17 cellular contexts compared by ENCODE assay signal in the genomic region with DNA sequence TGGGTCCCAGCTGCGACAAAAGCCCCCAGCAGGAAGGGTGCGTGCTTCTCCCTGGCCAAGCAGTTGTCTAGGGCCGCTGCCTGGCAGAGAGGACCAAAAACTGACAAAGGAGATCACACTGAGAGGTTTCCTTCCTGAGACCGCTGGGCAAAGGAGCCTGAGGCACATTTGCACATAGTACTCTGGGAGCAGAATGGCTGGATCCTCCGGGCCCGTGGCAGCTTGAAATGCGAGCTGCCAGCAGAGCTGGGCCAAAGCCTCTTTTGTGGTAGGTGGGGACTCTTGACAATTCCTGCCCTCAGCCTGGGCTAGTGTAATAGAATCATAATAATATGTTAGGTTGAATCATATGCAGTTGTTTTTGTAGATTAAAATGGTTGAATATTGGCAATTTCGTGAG. TPM values are rescaled to one million over a fixed set of nuclear protein-coding genes. Genes with fewer than 3 reads are reported as not detected.
A peak's percentile ranks its signal among the peaks of the same experiment; 100 is the strongest.
DNase-seq lines count a peak whose midpoint lies in the region; ATAC-seq and TF ChIP-seq lines count a peak whose summit lies in the region.
"Had no signal": no experiment of that assay in that cellular context is flagged by ENCODE, and none has a peak within 500 bp of the region (broad histone marks: within the 10 kb centered on the region; RNA-seq: fewer than 3 reads in every experiment).

No MANE protein-coding gene starts in this region.

- H2AFZ ChIP-seq in PC-9, result no peak overlapping the region
- peak overlapping the region; percentile 25 for H2AFZ ChIP-seq in trophoblast cell (ENCODE audit: insufficient read depth, low read length, poor library complexity)

- H3K14ac ChIP-seq in trophoblast cell (ENCODE audit: low read length), result no peak overlapping the region

- H3K4me3 ChIP-seq in PC-9 (no peak overlapping the region), cardiac muscle cell (no peak overlapping the region), trophoblast cell (ENCODE audit: low read depth, low read length) (no peak overlapping the region), Peyer's patch (no peak overlapping the region)

- CTCF ChIA-PET in activated CD8-positive, alpha-beta memory T cell treated with anti-CD3 and anti-CD28 coated beads, Interleukin-2, amount 10 ng/mL, durations not matched to agents 7 days and 5 days (lab: Charles Lee), result interaction anchor here (0.5 to 2.0 kb wide), 4 partner anchors 10 to 566 kb away, joined by 3 to 5 read pairs (median 3); no protein-coding TSS in a partner anchor
- CTCF ChIA-PET in PC-9 (lab: Charles Lee), result interaction anchor here (1.9 kb wide), 1 partner anchor 17 kb away, joined by 3 read pairs; no protein-coding TSS in a partner anchor

- H3K9ac ChIP-seq in trophoblast cell (ENCODE audit: low read length), result no peak overlapping the region
- H3K9ac ChIP-seq: SK-N-SH had no signal

- peaks cover 20% of the 10 kb centered on the region for H3K4me1 ChIP-seq in PC-9 (replicated peaks; ENCODE audit: insufficient read depth)
- peaks cover 8% of the 10 kb centered on the region for H3K4me1 ChIP-seq in cardiac muscle cell (ENCODE audit: low read depth)
- H3K4me1 ChIP-seq in trophoblast cell (ENCODE audit: control insufficient read depth in 1 of 2, insufficient read depth in 2 of 2, low read length in 2 of 2), result peaks cover 7 to 20% of the 10 kb centered on the region in 2 experiments
- peaks cover 0 to 19% (median 3%) of the 10 kb centered on the region in 4 donors for H3K4me1 ChIP-seq in Peyer's patch

- H2BK5ac ChIP-seq in trophoblast cell (ENCODE audit: low read depth, low read length, poor library complexity), result no peak overlapping the region

- H3K9me3 Mint-ChIP-seq in activated CD8-positive, alpha-beta memory T cell treated with anti-CD3 and anti-CD28 coated beads, Interleukin-2, amount 10 ng/mL, durations not matched to agents 7 days and 5 days (ENCODE audit: low read depth), result no peaks in the 10 kb centered on the region
- H3K9me3 Mint-ChIP-seq: activated naive CD8-positive, alpha-beta T cell treated with anti-CD3 and anti-CD28 coated beads for 36 hours; CD14-positive monocyte had no signal

- H3K79me1 ChIP-seq in trophoblast cell (ENCODE audit: low read length), result peaks cover 2% of the 10 kb centered on the region

- H3K4me1 Mint-ChIP-seq in activated CD8-positive, alpha-beta memory T cell treated with anti-CD3 and anti-CD28 coated beads, Interleukin-2, amount 10 ng/mL, durations not matched to agents 7 days and 5 days, result peaks cover 18% of the 10 kb centered on the region
- H3K4me1 Mint-ChIP-seq: CD14-positive monocyte had no signal

- H3K9me3 ChIP-seq in PC-9 (ENCODE audit: insufficient read depth, low read depth) (no peaks in the 10 kb centered on the region), cardiac muscle cell (ENCODE audit: low read depth) (no peaks in the 10 kb centered on the region), trophoblast cell (ENCODE audit: insufficient read depth, low read depth, low read length) (no peaks in the 10 kb centered on the region), Peyer's patch (no peaks in the 10 kb centered on the region)
- H3K9me3 ChIP-seq: SK-N-SH had no signal

- intact Hi-C loops in PC-9 (cut with micrococcal nuclease; ENCODE audit: unreplicated experiment), result no loop called here

- no peak overlapping the region for H3K4me3 Mint-ChIP-seq in activated CD8-positive, alpha-beta memory T cell treated with anti-CD3 and anti-CD28 coated beads, Interleukin-2, amount 10 ng/mL, durations not matched to agents 7 days and 5 days
- H3K4me3 Mint-ChIP-seq: activated naive CD8-positive, alpha-beta T cell treated with anti-CD3 and anti-CD28 coated beads for 36 hours; CD14-positive monocyte had no signal

- no peaks in the 10 kb centered on the region for H3K9me2 ChIP-seq in PC-9 (ENCODE audit: insufficient read depth)
- H3K9me2 ChIP-seq: SK-N-SH had no signal

- no peak overlapping the region for H3K4ac ChIP-seq in trophoblast cell (ENCODE audit: low read depth, low read length)

- peaks cover 17% of the 10 kb centered on the region; the same call in 1 of the 2 replicates for H3F3A ChIP-seq in PC-9 (ENCODE audit: insufficient read depth, low read depth)

- peak overlapping the region; percentile 51 for H4K91ac ChIP-seq in trophoblast cell (ENCODE audit: low read depth, low read length)

- H3K79me2 ChIP-seq in PC-9 (ENCODE audit: low read depth), result no peaks in the 10 kb centered on the region
- no peaks in the 10 kb centered on the region for H3K79me2 ChIP-seq in trophoblast cell (ENCODE audit: control insufficient read depth, insufficient read depth, low read length, poor library complexity)

- no peak overlapping the region for H3K18ac ChIP-seq in trophoblast cell (ENCODE audit: low read length)

- H4K12ac ChIP-seq in trophoblast cell (ENCODE audit: low read depth, low read length), result peak overlapping the region; percentile 64

- no peak overlapping the region for H3K4me2 ChIP-seq in PC-9
- no peak overlapping the region for H3K4me2 ChIP-seq in trophoblast cell (ENCODE audit: low read length)
- H3K4me2 ChIP-seq: SK-N-SH had no signal

- peaks cover 7% of the 10 kb centered on the region for H3K36me3 Mint-ChIP-seq in activated CD8-positive, alpha-beta memory T cell treated with anti-CD3 and anti-CD28 coated beads, Interleukin-2, amount 10 ng/mL, durations not matched to agents 7 days and 5 days
- H3K36me3 Mint-ChIP-seq: activated naive CD8-positive, alpha-beta T cell treated with anti-CD3 and anti-CD28 coated beads for 36 hours had no signal

- no peak overlapping the region for H3K23ac ChIP-seq in trophoblast cell (ENCODE audit: low read length)

- H3K36me3 ChIP-seq in PC-9 (ENCODE audit: low read depth) (peaks cover 21% of the 10 kb centered on the region; the same call in 1 of the 2 replicates), cardiac muscle cell (peaks cover 30% of the 10 kb centered on the region), trophoblast cell (ENCODE audit: control insufficient read depth in 1 of 2, insufficient read depth in 2 of 2, low read length in 2 of 2) (peaks cover 18 to 30% of the 10 kb centered on the region in 2 experiments), Peyer's patch (peaks cover 0 to 66% (median 0%) of the 10 kb centered on the region in 3 donors)

- no peak overlapping the region for H3K27ac Mint-ChIP-seq in activated CD8-positive, alpha-beta memory T cell treated with anti-CD3 and anti-CD28 coated beads, Interleukin-2, amount 10 ng/mL, durations not matched to agents 7 days and 5 days
- H3K27ac Mint-ChIP-seq: activated naive CD8-positive, alpha-beta T cell treated with anti-CD3 and anti-CD28 coated beads for 36 hours; CD14-positive monocyte had no signal

- WGBS in trophoblast cell (ENCODE audit: extremely low coverage, insufficient coverage, insufficient read length), result no CpG with 5 or more reads among the region's 8 CpGs

- no peak overlapping the region for H2AK5ac ChIP-seq in trophoblast cell (ENCODE audit: low read length)

- no peaks in the 10 kb centered on the region for H3K27me3 Mint-ChIP-seq in activated CD8-positive, alpha-beta memory T cell treated with anti-CD3 and anti-CD28 coated beads, Interleukin-2, amount 10 ng/mL, durations not matched to agents 7 days and 5 days
- H3K27me3 Mint-ChIP-seq: activated naive CD8-positive, alpha-beta T cell treated with anti-CD3 and anti-CD28 coated beads for 36 hours had no signal

- no peaks in the 10 kb centered on the region for H4K20me1 ChIP-seq in PC-9 (ENCODE audit: insufficient read depth)

- TF ChIP-seq CTCF in PC-9 (conservative IDR thresholded peaks at IDR 0.05), result no peak
- no peak for TF ChIP-seq CTCF in cardiac muscle cell (IDR thresholded peaks at IDR 0.05; ENCODE audit: low read depth, low read length)
- TF ChIP-seq CTCF in Peyer's patch (IDR thresholded peaks at IDR 0.05), result no peak

- DNase-seq in activated CD8-positive, alpha-beta memory T cell treated with anti-CD3 and anti-CD28 coated beads for 24 hours, result peak; percentile 32
- no peak for DNase-seq in activated CD8-positive, alpha-beta memory T cell treated with anti-CD3 and anti-CD28 coated beads, Interleukin-2, amount 10 ng/mL, durations not matched to agents 7 days and 5 days
- DNase-seq in PC-9 (no peak), cardiac muscle cell (ENCODE audit: low read depth in 1 of 2, low spot score in 1 of 2) (peak in 1 of 2 donors; percentile 43), trophoblast cell (no peak), Peyer's patch (no peak)
- no peak for DNase-seq in activated CD4-positive, alpha-beta T cell treated with anti-CD3 and anti-CD28 coated beads, Interleukin-2, amount 50 U/mL, for 4 hours
- DNase-seq: ACHN; activated CD4-positive, CD25-positive, alpha-beta regulatory T cell treated with anti-CD3 and anti-CD28 coated beads, Interleukin-2, amount 50 U/mL, for 72 hours; activated naive CD8-positive, alpha-beta T cell treated with anti-CD3 and anti-CD28 coated beads for 36 hours; brain microvascular endothelial cell; NCI-H1417 treated with DMSO at 0.1 percent for 48 hours; SK-N-SH; stimulated activated CD4-positive, alpha-beta T cell treated with anti-CD3 and anti-CD28 coated beads, Interleukin-12 subunit alpha, Interleukin-12 subunit beta, amount 100 ng/mL, for 4 hours; substantia nigra had no signal

- no peak for ATAC-seq in activated CD8-positive, alpha-beta memory T cell treated with anti-CD3 and anti-CD28 coated beads, Interleukin-2, amount 10 ng/mL, durations not matched to agents 7 days and 5 days
- no peak for ATAC-seq in HG03025 (IDR thresholded peaks at IDR 0.05; ENCODE audit: low FRiP score, unreplicated experiment)

- H3K27ac ChIP-seq in PC-9 (peak overlapping the region; percentile 56; the same call in 1 of the 2 replicates), cardiac muscle cell (peak overlapping the region; percentile 79), trophoblast cell (ENCODE audit: low read depth, low read length) (peak overlapping the region; percentile 55), Peyer's patch (no peak overlapping the region)
- H3K27ac ChIP-seq: brain microvascular endothelial cell had no signal

- H3K27me3 ChIP-seq in PC-9 (ENCODE audit: insufficient read depth, low read depth), result no peaks in the 10 kb centered on the region
- no peaks in the 10 kb centered on the region for H3K27me3 ChIP-seq in cardiac muscle cell
- no peaks in the 10 kb centered on the region for H3K27me3 ChIP-seq in trophoblast cell (ENCODE audit: insufficient read depth, low read length)
- no peaks in the 10 kb centered on the region for H3K27me3 ChIP-seq in Peyer's patch
- H3K27me3 ChIP-seq: brain microvascular endothelial cell had no signal

- peak overlapping the region; percentile 61 for H2BK120ac ChIP-seq in trophoblast cell (ENCODE audit: insufficient read depth, low read length, poor library complexity)

- TF ChIP-seq POLR2A in Peyer's patch (IDR thresholded peaks at IDR 0.05), result no peak

- no TSS peak for BruUV-seq in PC-9 (replicated peaks; lab: Mats Ljungman, UMichigan)

- peak overlapping the region; percentile 65 for H2BK12ac ChIP-seq in trophoblast cell (ENCODE audit: low read length)

- peak overlapping the region; percentile 59 for H4K8ac ChIP-seq in trophoblast cell (ENCODE audit: low read depth, low read length)

- POLR2A ChIA-PET in PC-9 (lab: Charles Lee; ENCODE audit: unreplicated experiment), result no interaction called here

RNA-seq across cellular contexts. Expression of a gene that starts 33.1 kb away (rescaled TPM):
- total RNA-seq in activated CD8-positive, alpha-beta memory T cell treated with anti-CD3 and anti-CD28 coated beads, Interleukin-2, amount 10 ng/mL, durations not matched to agents 7 days and 5 days, result 10 to 100 TPM; 28.3 to 31.1 TPM
- total RNA-seq in PC-9 (2021) (17.5 and 18.7 TPM in 2 replicates), cardiac muscle cell (36.8 and 38.5 TPM in 2 replicates), Peyer's patch (10 to 100 TPM in 3 of 4 donors, 1 to 10 TPM in 1; 8.9 to 19.0 (median 13.5) TPM)
- polyA plus RNA-seq in cardiac muscle cell, result 49.9 and 55.8 TPM in 2 replicates
- polyA plus RNA-seq in trophoblast cell (2013), result 7.7 and 8.1 TPM in 2 replicates

Comparison
In these comparisons a context has a peak if more than half of its experiments do, and no peak if none do; other contexts are left out.
1. H3K27ac ChIP-seq: peak in PC-9 (single experiment), cardiac muscle cell (single experiment) and trophoblast cell (single experiment); none in Peyer's patch (0 of 4).